Comparison of ENCODE assay signal across 29 cellular contexts in the genomic region with DNA sequence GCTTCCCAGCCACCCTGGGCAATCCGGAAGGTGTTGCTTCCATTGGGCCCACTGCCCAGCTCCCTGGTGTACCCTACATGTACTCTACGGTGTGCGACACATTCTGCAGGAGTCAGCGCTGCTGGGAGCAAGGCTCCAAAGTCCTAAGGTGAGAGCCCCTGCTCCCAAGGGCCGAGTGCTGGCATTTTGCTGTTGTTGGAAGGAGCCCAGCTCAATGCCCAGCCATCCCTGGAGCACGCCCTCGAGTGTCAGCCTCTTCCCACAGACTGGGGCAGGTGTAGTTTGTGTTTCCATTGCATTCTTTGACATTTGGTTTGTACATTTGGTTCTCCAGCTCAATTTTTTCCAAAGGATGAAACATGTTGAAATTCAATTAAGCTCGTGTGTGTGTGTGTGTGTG.
"Had no signal": no experiment of that assay in that cellular context is flagged by ENCODE, and none has a peak within 500 bp of the region (broad histone marks: within the 10 kb centered on the region; RNA-seq: fewer than 3 reads in every experiment).

No MANE protein-coding gene starts in this region.

- H3K27me3 ChIP-seq: ascending aorta, brain microvascular endothelial cell, esophagus squamous epithelium, gastroesophageal sphincter had no signal

- H3K9me3 ChIP-seq: ascending aorta, esophagus squamous epithelium, gastroesophageal sphincter had no signal

- H3K27me3 Mint-ChIP-seq: activated CD4-positive, alpha-beta memory T cell treated with anti-CD3 and anti-CD28 coated beads for 36 hours; activated CD4-positive, alpha-beta T cell treated with anti-CD3 and anti-CD28 coated beads for 36 hours; activated CD4-positive, alpha-beta T cell treated with anti-CD3 and anti-CD28 coated beads, Interleukin-2, amount 10 ng/mL, durations not matched to agents 24 days and 14 days; activated naive CD4-positive, alpha-beta T cell treated with anti-CD3 and anti-CD28 coated beads, Interleukin-2, amount 10 ng/mL, durations not matched to agents 7 days and 5 days; activated naive CD8-positive, alpha-beta T cell treated with anti-CD3 and anti-CD28 coated beads, Interleukin-2, amount 10 ng/mL, durations not matched to agents 7 days and 5 days; activated T-cell treated with anti-CD3 and anti-CD28 coated beads, Interleukin-2, amount 50 U/mL, for 24 hours; central memory CD8-positive, alpha-beta T cell; effector memory CD8-positive, alpha-beta T cell had no signal

- H3K4me1 Mint-ChIP-seq: activated CD4-positive, alpha-beta T cell treated with anti-CD3 and anti-CD28 coated beads, Interleukin-2, amount 10 ng/mL, durations not matched to agents 24 days and 14 days had no signal

- H3K27ac ChIP-seq: ascending aorta, brain microvascular endothelial cell, epithelial cell of prostate, esophagus squamous epithelium, gastroesophageal sphincter had no signal

- H3K9me3 Mint-ChIP-seq: activated CD4-positive, alpha-beta memory T cell treated with anti-CD3 and anti-CD28 coated beads for 36 hours; activated CD4-positive, alpha-beta T cell treated with anti-CD3 and anti-CD28 coated beads, Interleukin-2, amount 10 ng/mL, durations not matched to agents 24 days and 14 days; activated naive CD4-positive, alpha-beta T cell treated with anti-CD3 and anti-CD28 coated beads, Interleukin-2, amount 10 ng/mL, durations not matched to agents 7 days and 5 days; activated naive CD4-positive, alpha-beta T cell treated with anti-CD3 and anti-CD28 coated beads, Interleukin-2, amount 50 U/mL, for 72 hours; activated naive CD8-positive, alpha-beta T cell treated with anti-CD3 and anti-CD28 coated beads, Interleukin-2, amount 10 ng/mL, durations not matched to agents 7 days and 5 days; activated T-cell treated with anti-CD3 and anti-CD28 coated beads, Interleukin-2, amount 50 U/mL, for 24 hours; activated T-cell treated with anti-CD3 and anti-CD28 coated beads, Interleukin-2, amount 50 U/mL, for 72 hours; central memory CD8-positive, alpha-beta T cell; effector memory CD8-positive, alpha-beta T cell had no signal

- H3K36me3 ChIP-seq: brain microvascular endothelial cell had no signal

- H3K4me3 ChIP-seq: ascending aorta, esophagus squamous epithelium, gastroesophageal sphincter had no signal

- H3K4me1 ChIP-seq: ascending aorta, esophagus squamous epithelium, gastroesophageal sphincter had no signal

- FAIRE-seq: bronchial epithelial cell, endometrium, endothelial cell of umbilical vein had no signal

- DNase-seq: activated CD4-positive, alpha-beta memory T cell treated with anti-CD3 and anti-CD28 coated beads for 36 hours; activated CD4-positive, alpha-beta T cell treated with anti-CD3 and anti-CD28 coated beads for 36 hours; activated CD4-positive, alpha-beta T cell treated with anti-CD3 and anti-CD28 coated beads, Interleukin-2, amount 10 ng/mL, durations not matched to agents 24 days and 14 days; activated CD4-positive, CD25-positive, alpha-beta regulatory T cell; activated CD4-positive, CD25-positive, alpha-beta regulatory T cell treated with anti-CD3 and anti-CD28 coated beads, Interleukin-2, amount 50 U/mL, for 72 hours; activated CD8-positive, alpha-beta T cell treated with anti-CD3 and anti-CD28 coated beads, Interleukin-2, amount 10 ng/mL, durations not matched to agents 7 days and 5 days; activated gamma-delta T cell; activated naive CD4-positive, alpha-beta T cell; activated naive CD4-positive, alpha-beta T cell treated with anti-CD3 and anti-CD28 coated beads, Interleukin-2, amount 10 ng/mL, durations not matched to agents 7 days and 5 days; activated naive CD8-positive, alpha-beta T cell treated with anti-CD3 and anti-CD28 coated beads, Interleukin-2, amount 10 ng/mL, durations not matched to agents 7 days and 5 days; activated T-cell treated with anti-CD3 and anti-CD28 coated beads for 4 hours; activated T-cell treated with anti-CD3 and anti-CD28 coated beads, Interleukin-2, amount 50 U/mL, for 24 hours; activated T-cell treated with anti-CD3 and anti-CD28 coated beads, Interleukin-2, amount 50 U/mL, for 72 hours; brain microvascular endothelial cell; cortex of kidney; dermis blood vessel endothelial cell; effector CD4-positive, alpha-beta T cell; effector memory CD8-positive, alpha-beta T cell; esophagus squamous epithelium; foreskin melanocyte; T-helper 2 cell had no signal

- H3K4me3 Mint-ChIP-seq: activated CD4-positive, alpha-beta memory T cell treated with anti-CD3 and anti-CD28 coated beads for 36 hours; activated CD4-positive, alpha-beta T cell treated with anti-CD3 and anti-CD28 coated beads for 36 hours; activated CD4-positive, alpha-beta T cell treated with anti-CD3 and anti-CD28 coated beads, Interleukin-2, amount 10 ng/mL, durations not matched to agents 24 days and 14 days; activated CD8-positive, alpha-beta T cell treated with anti-CD3 and anti-CD28 coated beads, Interleukin-2, amount 10 ng/mL, durations not matched to agents 7 days and 5 days; activated naive CD4-positive, alpha-beta T cell treated with anti-CD3 and anti-CD28 coated beads, Interleukin-2, amount 10 ng/mL, durations not matched to agents 7 days and 5 days; activated naive CD8-positive, alpha-beta T cell treated with anti-CD3 and anti-CD28 coated beads, Interleukin-2, amount 10 ng/mL, durations not matched to agents 7 days and 5 days; activated T-cell treated with anti-CD3 and anti-CD28 coated beads, Interleukin-2, amount 50 U/mL, for 24 hours; activated T-cell treated with anti-CD3 and anti-CD28 coated beads, Interleukin-2, amount 50 U/mL, for 72 hours; central memory CD8-positive, alpha-beta T cell; effector memory CD8-positive, alpha-beta T cell had no signal

- H3K27ac Mint-ChIP-seq: activated CD4-positive, alpha-beta memory T cell treated with anti-CD3 and anti-CD28 coated beads for 36 hours; activated CD4-positive, alpha-beta T cell treated with anti-CD3 and anti-CD28 coated beads for 36 hours; activated CD4-positive, alpha-beta T cell treated with anti-CD3 and anti-CD28 coated beads, Interleukin-2, amount 10 ng/mL, durations not matched to agents 24 days and 14 days; activated CD8-positive, alpha-beta T cell treated with anti-CD3 and anti-CD28 coated beads, Interleukin-2, amount 10 ng/mL, durations not matched to agents 7 days and 5 days; activated naive CD4-positive, alpha-beta T cell treated with anti-CD3 and anti-CD28 coated beads, Interleukin-2, amount 10 ng/mL, durations not matched to agents 7 days and 5 days; activated naive CD4-positive, alpha-beta T cell treated with anti-CD3 and anti-CD28 coated beads, Interleukin-2, amount 50 U/mL, for 72 hours; activated naive CD8-positive, alpha-beta T cell treated with anti-CD3 and anti-CD28 coated beads, Interleukin-2, amount 10 ng/mL, durations not matched to agents 7 days and 5 days; activated T-cell treated with anti-CD3 and anti-CD28 coated beads, Interleukin-2, amount 50 U/mL, for 24 hours; activated T-cell treated with anti-CD3 and anti-CD28 coated beads, Interleukin-2, amount 50 U/mL, for 72 hours had no signal

- ATAC-seq: activated CD4-positive, alpha-beta T cell treated with anti-CD3 and anti-CD28 coated beads for 36 hours; activated CD8-positive, alpha-beta T cell treated with anti-CD3 and anti-CD28 coated beads, Interleukin-2, amount 10 ng/mL, durations not matched to agents 7 days and 5 days; activated naive CD4-positive, alpha-beta T cell treated with anti-CD3 and anti-CD28 coated beads, Interleukin-2, amount 50 U/mL, for 72 hours; activated T-cell treated with anti-CD3 and anti-CD28 coated beads, Interleukin-2, amount 50 U/mL, for 72 hours; effector memory CD8-positive, alpha-beta T cell; gastroesophageal sphincter had no signal

- H3K36me3 Mint-ChIP-seq: activated naive CD4-positive, alpha-beta T cell treated with anti-CD3 and anti-CD28 coated beads, Interleukin-2, amount 10 ng/mL, durations not matched to agents 7 days and 5 days; activated naive CD4-positive, alpha-beta T cell treated with anti-CD3 and anti-CD28 coated beads, Interleukin-2, amount 50 U/mL, for 72 hours; activated naive CD8-positive, alpha-beta T cell treated with anti-CD3 and anti-CD28 coated beads, Interleukin-2, amount 10 ng/mL, durations not matched to agents 7 days and 5 days had no signal
